Comparison of ENCODE assay signal across 24 cellular contexts in genomic region chr9:130295945-130296782, GRCh38. TPM values are rescaled to one million over a fixed set of nuclear protein-coding genes. Genes with fewer than 3 reads are reported as not detected.
DNase-seq lines count a peak whose midpoint lies in the region; ATAC-seq, FAIRE-seq and TF ChIP-seq lines count a peak whose summit lies in the region.
"Had no signal": no experiment of that assay in that cellular context is flagged by ENCODE, and none has a peak within 500 bp of the region (broad histone marks: within the 10 kb centered on the region; RNA-seq: fewer than 3 reads in every experiment).

No MANE protein-coding gene starts in this region.

- peaks cover 4% of the 10 kb centered on the region for H3K9me3 Mint-ChIP-seq in astrocyte (ENCODE audit: unreplicated experiment)
- no peaks in the 10 kb centered on the region for H3K9me3 Mint-ChIP-seq in endothelial cell (ENCODE audit: unreplicated experiment)
- H3K9me3 Mint-ChIP-seq: HFFc6 had no signal

- H3K36me3 ChIP-seq in Karpas-422 (ENCODE audit: insufficient read depth, low read length) = no peaks in the 10 kb centered on the region
- no peaks in the 10 kb centered on the region for H3K36me3 ChIP-seq in astrocyte (ENCODE audit: insufficient read depth, low read length)
- H3K36me3 ChIP-seq: BLaER1 treated with 17β-estradiol and CSF1 and Interleukin-3, amounts not matched to agents 10 nM and 100 nM had no signal

- H3K79me2 ChIP-seq in Karpas-422 (ENCODE audit: low read length) = no peaks in the 10 kb centered on the region
- no peaks in the 10 kb centered on the region for H3K79me2 ChIP-seq in astrocyte (ENCODE audit: insufficient read depth, low read length)

- H3K4me1 ChIP-seq in Karpas-422 (ENCODE audit: low read length) (no peaks in the 10 kb centered on the region), astrocyte (ENCODE audit: insufficient read depth, low read length) (no peaks in the 10 kb centered on the region)
- H3K4me1 ChIP-seq: BLaER1 treated with 17β-estradiol and CSF1 and Interleukin-3, amounts not matched to agents 10 nM and 100 nM had no signal

- no peak overlapping the region for H3K4me3 ChIP-seq in Karpas-422 (ENCODE audit: low read length)
- H3K4me3 ChIP-seq in astrocyte (ENCODE audit: insufficient read depth, low read depth, low read length) = no peak overlapping the region
- H3K4me3 ChIP-seq: BLaER1 treated with 17β-estradiol and CSF1 and Interleukin-3, amounts not matched to agents 10 nM and 100 nM; GM12878; GM23248 had no signal

- ATAC-seq in GM21619 (IDR thresholded peaks at IDR 0.05; ENCODE audit: unreplicated experiment) = no peak
- ATAC-seq in HG03095 (IDR thresholded peaks at IDR 0.05; ENCODE audit: unreplicated experiment) = no peak
- ATAC-seq: GM12878, HCT116 had no signal

- H3K36me3 Mint-ChIP-seq in astrocyte (ENCODE audit: low read depth, unreplicated experiment) = no peaks in the 10 kb centered on the region
- peaks cover 12% of the 10 kb centered on the region for H3K36me3 Mint-ChIP-seq in endothelial cell (ENCODE audit: low read depth, unreplicated experiment)
- H3K36me3 Mint-ChIP-seq: CD4-positive, CD25-positive, alpha-beta regulatory T cell; CD8-positive, alpha-beta memory T cell had no signal

- H3K4me2 ChIP-seq in Karpas-422 (ENCODE audit: low read depth, low read length, poor library complexity, severe bottlenecking) (no peak overlapping the region), astrocyte (ENCODE audit: low read length) (no peak overlapping the region)
- H3K4me2 ChIP-seq: BLaER1 treated with 17β-estradiol and CSF1 and Interleukin-3, amounts not matched to agents 10 nM and 100 nM had no signal

- FAIRE-seq in astrocyte (lab: Jason Lieb, UNC) = no peak
- FAIRE-seq: GM12878, GM19239, H54, HTR-8/SVneo had no signal

- no peak overlapping the region for H3K27ac Mint-ChIP-seq in astrocyte (ENCODE audit: unreplicated experiment)
- H3K27ac Mint-ChIP-seq in endothelial cell (ENCODE audit: unreplicated experiment) = peak overlapping the region; percentile 45
- H3K27ac Mint-ChIP-seq: B cell; CD8-positive, alpha-beta memory T cell; HFFc6 had no signal

- peaks cover 6% of the 10 kb centered on the region for H3K4me1 Mint-ChIP-seq in astrocyte (ENCODE audit: low read depth, unreplicated experiment)
- H3K4me1 Mint-ChIP-seq in endothelial cell (ENCODE audit: unreplicated experiment) = peaks cover 2% of the 10 kb centered on the region
- H3K4me1 Mint-ChIP-seq: B cell; CD4-positive, CD25-positive, alpha-beta regulatory T cell; CD8-positive, alpha-beta memory T cell had no signal

- H3K27ac ChIP-seq in Karpas-422 (ENCODE audit: low read length) = no peak overlapping the region
- H3K27ac ChIP-seq in astrocyte (ENCODE audit: low read depth, low read length) = no peak overlapping the region
- H3K27ac ChIP-seq: BLaER1 treated with 17β-estradiol and CSF1 and Interleukin-3, amounts not matched to agents 10 nM and 100 nM; GM23248 had no signal

- H3K4me3 Mint-ChIP-seq in astrocyte (ENCODE audit: unreplicated experiment) (peak overlapping the region; percentile 23), endothelial cell (ENCODE audit: unreplicated experiment) (no peak overlapping the region)
- H3K4me3 Mint-ChIP-seq: B cell; CD4-positive, CD25-positive, alpha-beta regulatory T cell; CD8-positive, alpha-beta memory T cell; HFFc6 had no signal

- TF ChIP-seq CTCF in astrocyte (IDR thresholded peaks at IDR 0.05; ENCODE audit: insufficient read depth, low read depth, low read length) = no peak
- TF ChIP-seq CTCF in endothelial cell (IDR thresholded peaks at IDR 0.05; ENCODE audit: unreplicated experiment) = no peak

- H4K20me1 ChIP-seq in Karpas-422 (ENCODE audit: insufficient read depth, low read depth, low read length) (no peaks in the 10 kb centered on the region), astrocyte (ENCODE audit: insufficient read depth, low read length) (no peaks in the 10 kb centered on the region)

- no peak overlapping the region for H2AFZ ChIP-seq in Karpas-422 (ENCODE audit: low read length)
- no peak overlapping the region for H2AFZ ChIP-seq in astrocyte (ENCODE audit: low read depth, low read length)
- H2AFZ ChIP-seq: GM23248 had no signal

- no peaks in the 10 kb centered on the region for H3K9me2 ChIP-seq in Karpas-422 (replicated peaks; ENCODE audit: insufficient read depth, low read length)

- peaks cover 67% of the 10 kb centered on the region for H3K27me3 Mint-ChIP-seq in astrocyte (ENCODE audit: low read depth, unreplicated experiment)
- peaks cover 6% of the 10 kb centered on the region for H3K27me3 Mint-ChIP-seq in endothelial cell (ENCODE audit: unreplicated experiment)

- no peak overlapping the region for H3K9ac ChIP-seq in Karpas-422 (ENCODE audit: low read length)
- H3K9ac ChIP-seq in astrocyte (ENCODE audit: low read length) = no peak overlapping the region
- H3K9ac ChIP-seq: BLaER1 treated with 17β-estradiol and CSF1 and Interleukin-3, amounts not matched to agents 10 nM and 100 nM; GM23248 had no signal

- DNase-seq in Karpas-422 (peak; percentile 11), astrocyte (ENCODE audit: low read depth) (no peak), endothelial cell (ENCODE audit: low spot score) (no peak), posterior vena cava (ENCODE audit: low spot score) (peak; percentile 58), CD1c-positive myeloid dendritic cell (ENCODE audit: extremely low spot score) (no peak)
- DNase-seq: CD4-positive, CD25-positive, alpha-beta regulatory T cell; CD8-positive, alpha-beta memory T cell; COR-L47; DMS 273 treated with DMSO at 0.1 percent for 48 hours; DMS53; DND-41; EL; GM23248; HFFc6; IMR-90 had no signal

- H3K9me3 ChIP-seq in Karpas-422 (ENCODE audit: low read length) = no peaks in the 10 kb centered on the region
- H3K9me3 ChIP-seq in astrocyte (ENCODE audit: insufficient read depth, low read depth, low read length) = no peaks in the 10 kb centered on the region
- H3K9me3 ChIP-seq: BLaER1 treated with 17β-estradiol and CSF1 and Interleukin-3, amounts not matched to agents 10 nM and 100 nM had no signal

- intact Hi-C loops in posterior vena cava (cut with DNase I) = no loop called here

- H3K27me3 ChIP-seq in Karpas-422 (ENCODE audit: low read length) (no peaks in the 10 kb centered on the region), astrocyte (ENCODE audit: insufficient read depth, low read length) (peaks cover 13% of the 10 kb centered on the region)

RNA-seq across cellular contexts. Expression of gene HMCN2, which starts 30.6 kb away (rescaled TPM):
- not detected in 2 replicates for total RNA-seq in Karpas-422 (2014; rRNA removed; shearing (Covaris generic); ENCODE audit: low replicate concordance)
- 1.6 and 3.2 TPM in 2 replicates for total RNA-seq in astrocyte
- 29.6 TPM for total RNA-seq in endothelial cell (ENCODE audit: unreplicated experiment)
- 100 to 1,000 TPM in 1 of 2 donors, 10 to 100 TPM in 1; 98.8 to 224 TPM for total RNA-seq in posterior vena cava
- total RNA-seq: B cell; CD4-positive, CD25-positive, alpha-beta regulatory T cell; CD8-positive, alpha-beta memory T cell; GM12878; GM23248; IMR-90 had no signal

Comparison
In these comparisons a context has a peak if more than half of its experiments do, and no peak if none do; other contexts are left out.
1. DNase-seq: peak in Karpas-422 (single experiment) and posterior vena cava (single experiment); none in astrocyte (single experiment), endothelial cell (single experiment) and CD1c-positive myeloid dendritic cell (single experiment).